In the genomic region with DNA sequence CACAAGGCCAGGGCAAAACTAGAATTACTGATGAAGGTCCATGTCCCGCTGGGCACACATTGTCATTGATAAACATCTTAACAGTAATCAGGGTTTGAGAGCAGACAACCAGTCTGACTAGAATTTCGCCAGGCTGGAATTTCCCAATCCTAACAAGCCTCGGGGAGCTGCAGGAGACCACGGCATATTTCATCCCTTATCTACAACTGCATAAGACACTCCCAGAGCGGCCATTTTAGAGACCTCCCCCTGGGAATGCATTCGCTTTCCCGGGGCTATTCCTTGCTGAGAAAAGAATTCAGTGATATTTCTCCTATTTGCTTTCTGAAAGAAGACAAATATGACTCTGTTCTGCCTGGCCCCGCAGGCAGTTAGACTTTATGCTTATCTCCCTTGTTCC, we compare ENCODE assay signal across 7 cellular contexts.
DNase-seq lines count a peak whose midpoint lies in the region; ATAC-seq, FAIRE-seq and TF ChIP-seq lines count a peak whose summit lies in the region.
"Not testable (repeated sequence)": the region's sequence is repeated elsewhere in the genome, so short reads cannot be mapped to it uniquely, and the experiment has no call there.

No MANE protein-coding gene starts in this region.

- not testable (repeated sequence) for H3K56ac ChIP-seq in mesendoderm (ENCODE audit: low read length)

- H3K27me3 Mint-ChIP-seq in Calu3 (ENCODE audit: unreplicated experiment), result not testable (repeated sequence)

- H2BK5ac ChIP-seq in mesendoderm (ENCODE audit: low read length), result not testable (repeated sequence)

- not testable (repeated sequence) for H3K18ac ChIP-seq in mesendoderm (ENCODE audit: low read length)

- H3K9me2 ChIP-seq in OCI-LY7 (ENCODE audit: insufficient read depth, low read length), result not testable (repeated sequence)

- H3K27ac Mint-ChIP-seq in Calu3 (ENCODE audit: unreplicated experiment), result not testable (repeated sequence)

- TF ChIP-seq POLR2A in GM12878 (IDR thresholded peaks at IDR 0.05; ENCODE audit: low read depth, low read length), result not testable (repeated sequence)

- not testable (repeated sequence) for H3K79me2 ChIP-seq in OCI-LY7 (ENCODE audit: insufficient read depth, low read depth, low read length); GM12878 (ENCODE audit: control insufficient read depth, insufficient read depth, low read length); mesendoderm (ENCODE audit: control insufficient read depth, insufficient read depth, low read length)

- in situ Hi-C loops in KBM-7 (cut with MboI; ENCODE audit: low pct_unique_long_range_greater_than_20kb, low sequenced_read_pairs); GM12878 (cut with MboI): not testable (repeated sequence)

- H4K8ac ChIP-seq in mesendoderm (ENCODE audit: low read depth, low read length), result not testable (repeated sequence)

- H2AK5ac ChIP-seq in mesendoderm (ENCODE audit: low read length), result not testable (repeated sequence)

- not testable (repeated sequence) for H3K4me1 ChIP-seq in OCI-LY7 (ENCODE audit: insufficient read depth, low read length, poor library complexity, severe bottlenecking); GM12878 (ENCODE audit: control insufficient read depth, insufficient read depth, low read length); mesendoderm (ENCODE audit: control insufficient read depth, low read depth, low read length)

- not testable (repeated sequence) for H2BK120ac ChIP-seq in mesendoderm (ENCODE audit: low read depth, low read length)

- not testable (repeated sequence) for H4K20me1 ChIP-seq in OCI-LY7 (ENCODE audit: insufficient read depth, low read length); GM12878 (ENCODE audit: control insufficient read depth, insufficient read depth)

- POLR2A ChIA-PET in OCI-LY7 (lab: Charles Lee), result interaction anchor here (1.0 kb wide), 1 partner anchor 7 kb away, joined by 3 read pairs; no protein-coding TSS in a partner anchor
- POLR2A ChIA-PET in GM12878 (lab: Charles Lee), result not testable (repeated sequence)

- not testable (repeated sequence) for H2BK15ac ChIP-seq in mesendoderm (replicated peaks; ENCODE audit: low read depth)

- not testable (repeated sequence) for H3K4me2 ChIP-seq in OCI-LY7 (ENCODE audit: low read length); GM12878 (ENCODE audit: control insufficient read depth, insufficient read depth); mesendoderm (ENCODE audit: low read length)

- RAD21 ChIA-PET in GM12878 (lab: Charles Lee; ENCODE audit: unreplicated experiment), result not testable (repeated sequence)

- not testable (repeated sequence) for H3K9ac ChIP-seq in GM12878 (ENCODE audit: control insufficient read depth, insufficient read depth, low read length); mesendoderm (ENCODE audit: low read length)

- not testable (repeated sequence) for BruUV-seq in Calu3 (replicated peaks; lab: Mats Ljungman, UMichigan); OCI-LY7 (replicated peaks; lab: Mats Ljungman, UMichigan); GM12878 (replicated peaks; lab: Mats Ljungman, UMichigan)

- not testable (repeated sequence) for H2AFZ ChIP-seq in OCI-LY7 (ENCODE audit: low read length); GM12878 (ENCODE audit: control insufficient read depth, low read depth, low read length)

- peaks cover 23% of the 10 kb centered on the region for H3K9me3 Mint-ChIP-seq in Calu3 (ENCODE audit: low read depth, unreplicated experiment)

- H3K9me3 ChIP-seq in OCI-LY7 (ENCODE audit: low read length); GM12878 (replicated peaks; ENCODE audit: control insufficient read depth, insufficient read depth, low read length): not testable (repeated sequence)

- DNase-seq in Calu3 (peak; percentile 3), ELR (ENCODE audit: low read depth) (peak; percentile 0), KBM-7 (peak; percentile 2), NCI-H2171 (lab: John Stamatoyannopoulos, UW) (peak; percentile 20), OCI-LY7 (ENCODE audit: low spot score) (peak; percentile 10), mesendoderm (peak; percentile 31)
- DNase-seq in GM12878 (ENCODE audit: low read depth, low spot score), result not testable (repeated sequence)

- TF ChIP-seq CTCF in Calu3 (IDR thresholded peaks at IDR 0.05; ENCODE audit: unreplicated experiment); OCI-LY7 (conservative IDR thresholded peaks at IDR 0.05; ENCODE audit: low read length); GM12878 (IDR thresholded peaks at IDR 0.05 in 2 of 3, conservative IDR thresholded peaks at IDR 0.05 in 1 of 3; ENCODE audit: control insufficient read depth in 2 of 3, extremely low read depth in 1 of 3, insufficient read depth in 1 of 3, low read depth in 3 of 3, low read length in 3 of 3): not testable (repeated sequence)

- not testable (repeated sequence) for FAIRE-seq in GM12878 (lab: Jason Lieb, UNC)

- H3K27me3 ChIP-seq in GM12878 (replicated peaks in 1 of 2; ENCODE audit: control insufficient read depth in 2 of 2, insufficient read depth in 2 of 2, low read length in 1 of 2); mesendoderm (ENCODE audit: insufficient read depth, low read length, poor library complexity): not testable (repeated sequence)

- TF ChIP-seq EP300 in GM12878 (IDR thresholded peaks at IDR 0.05; ENCODE audit: borderline replicate concordance in 1 of 2, control insufficient read depth in 1 of 2, low read depth in 2 of 2, low read length in 2 of 2), result not testable (repeated sequence)

- not testable (repeated sequence) for TF ChIP-seq RAD21 in GM12878 (IDR thresholded peaks at IDR 0.05; ENCODE audit: insufficient read depth, low read depth, low read length)

- not testable (repeated sequence) for H3K79me1 ChIP-seq in mesendoderm (ENCODE audit: low read length)

- not testable (repeated sequence) for H3K4me3 ChIP-seq in OCI-LY7 (ENCODE audit: low read depth, low read length, poor library complexity, severe bottlenecking); GM12878; mesendoderm (ENCODE audit: low read length)

- SMC1A ChIA-PET in GM12878 (lab: Charles Lee; ENCODE audit: uncharacterized antibody, unreplicated experiment), result not testable (repeated sequence)

- not testable (repeated sequence) for H3K4me3 Mint-ChIP-seq in Calu3 (ENCODE audit: low read depth, unreplicated experiment)

- not testable (repeated sequence) for H3K23ac ChIP-seq in mesendoderm (ENCODE audit: low read length)

- 57% methylated on average over 8 of the region's 8 CpGs for WGBS in GM12878 (ENCODE audit: insufficient coverage, insufficient replicate concordance, low lambda C conversion rate, missing lambda C conversion rate)
- WGBS in mesendoderm (ENCODE audit: extremely low coverage, insufficient coverage, low lambda C conversion rate), result no CpG with 5 or more reads among the region's 8 CpGs

- not testable (repeated sequence) for H3K36me3 Mint-ChIP-seq in Calu3 (ENCODE audit: insufficient read depth, unreplicated experiment)

- not testable (repeated sequence) for ATAC-seq in GM12878

- H3K36me3 ChIP-seq in OCI-LY7 (ENCODE audit: insufficient read depth, low read length); GM12878 (ENCODE audit: control insufficient read depth in 2 of 2, insufficient read depth in 2 of 2, low read length in 1 of 2); mesendoderm (ENCODE audit: control insufficient read depth, insufficient read depth, low read length): not testable (repeated sequence)

- not testable (repeated sequence) for H3K4me1 Mint-ChIP-seq in Calu3 (ENCODE audit: low read depth, unreplicated experiment)

- intact Hi-C loops in Calu3 (cut with micrococcal nuclease; ENCODE audit: unreplicated experiment); OCI-LY7 (cut with micrococcal nuclease; ENCODE audit: unreplicated experiment); GM12878 (cut with micrococcal nuclease; ENCODE audit: unreplicated experiment): not testable (repeated sequence)

- CTCF ChIA-PET in Calu3 (lab: Charles Lee); OCI-LY7 (lab: Charles Lee; ENCODE audit: unreplicated experiment); GM12878 (lab: Yijun Ruan, JAX): not testable (repeated sequence)

- not testable (repeated sequence) for H3K4ac ChIP-seq in mesendoderm (ENCODE audit: low read depth, low read length)

- H3K27ac ChIP-seq in OCI-LY7 (ENCODE audit: low read depth, low read length, poor library complexity, severe bottlenecking); GM12878 (ENCODE audit: control insufficient read depth, insufficient read depth); mesendoderm (ENCODE audit: low read depth, low read length): not testable (repeated sequence)

- not testable (repeated sequence) for H4K5ac ChIP-seq in mesendoderm (ENCODE audit: low read length)

TF ChIP-seq in GM12878, 131 proteins besides CTCF, POLR2A, EP300 and RAD21:
- peak; percentile 54; the same call in 1 of the 2 replicates for TF ChIP-seq CBX5 (IDR thresholded peaks at IDR 0.05; ENCODE audit: low read depth)
